Comparison of ENCODE assay signal across 1 cellular context in genomic region chr10:24929056-24929544, GRCh38.
TF ChIP-seq lines count a peak whose summit lies in the region.

No MANE protein-coding gene starts in this region.

TF ChIP-seq in K562, 482 proteins besides CTCF, POLR2A, EP300 and RAD21 (continued from another document):
- TF ChIP-seq ZNF384 (IDR thresholded peaks at IDR 0.05; ENCODE audit: low read depth, low read length): peak; percentile 79
- TF ChIP-seq MEIS2 (IDR thresholded peaks at IDR 0.05; ENCODE audit: partially characterized antibody): peak; percentile 39
- TF ChIP-seq GATAD2A (IDR thresholded peaks at IDR 0.05): 0 out of 2 replicates have a peak, but pooled peaks have one; percentile 58
- no peak for TF ChIP-seq ZNF143 (CRISPR knock-in tag; IDR thresholded peaks at IDR 0.05)
- 0 out of 2 replicates have a peak, but pooled peaks have one; percentile 41 for TF ChIP-seq ZNF592 (IDR thresholded peaks at IDR 0.05)
- TF ChIP-seq XRCC3 (IDR thresholded peaks at IDR 0.05): no peak
- TF ChIP-seq ARID1B (IDR thresholded peaks at IDR 0.05): 0 out of 2 replicates have a peak, but pooled peaks have one; percentile 10
- no peak for TF ChIP-seq MTF1 (CRISPR knock-in tag; IDR thresholded peaks at IDR 0.05; ENCODE audit: borderline replicate concordance)
